In the genomic region with DNA sequence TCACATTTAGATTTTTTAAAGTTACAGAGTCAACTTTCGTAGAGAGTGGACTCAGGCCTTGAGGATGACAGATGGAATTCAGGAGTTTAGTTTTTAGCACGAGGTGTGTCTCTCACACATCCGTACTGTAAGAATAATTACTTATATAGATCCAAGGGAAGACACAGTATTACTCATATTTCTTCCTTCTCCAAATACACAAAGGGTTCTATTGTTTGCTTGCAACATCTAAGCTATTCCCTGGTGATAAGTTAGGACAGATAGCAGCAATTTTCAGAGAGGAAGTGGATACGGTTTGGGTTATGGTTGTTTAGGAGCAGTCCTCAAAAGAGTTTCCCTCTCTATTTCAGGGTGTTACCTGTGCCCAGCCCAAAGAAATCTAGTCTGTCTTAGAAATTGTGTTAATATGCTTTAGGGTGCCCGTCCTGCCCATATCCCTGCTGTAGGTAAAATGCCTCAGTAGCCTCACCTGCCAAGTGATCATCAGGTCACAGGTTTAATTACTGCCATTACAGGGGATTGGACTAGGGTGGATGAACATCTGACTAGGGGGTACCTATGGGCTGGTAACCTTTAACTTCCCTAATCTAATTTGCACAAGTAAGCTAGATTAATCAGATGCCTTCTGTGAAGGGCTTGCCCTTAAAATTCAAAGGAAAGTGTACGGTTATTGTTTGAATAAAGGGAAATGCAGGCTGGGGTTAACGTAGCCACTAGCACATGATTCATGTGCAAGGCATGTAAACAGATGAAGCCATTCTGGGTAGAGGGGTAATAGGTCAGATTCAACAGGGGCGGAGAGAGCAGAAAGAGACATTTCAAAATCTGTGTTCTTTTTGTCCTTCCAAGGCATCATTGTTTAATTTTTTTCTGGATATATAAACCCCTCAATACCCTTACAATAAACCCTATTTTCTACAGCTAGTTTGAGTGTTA, we compare ENCODE assay signal across 13 cellular contexts. TPM values are rescaled to one million over a fixed set of nuclear protein-coding genes. Genes with fewer than 3 reads are reported as not detected.
DNase-seq lines count a peak whose midpoint lies in the region; ATAC-seq and TF ChIP-seq lines count a peak whose summit lies in the region.
"Had no signal": no experiment of that assay in that cellular context is flagged by ENCODE, and none has a peak within 500 bp of the region (broad histone marks: within the 10 kb centered on the region; RNA-seq: fewer than 3 reads in every experiment).

No MANE protein-coding gene starts in this region.

- CTCF ChIA-PET in activated B cell treated with CpG ODN at 0.5 μM for 24 hours (lab: Charles Lee): interaction anchor here (0.9 kb wide), 1 partner anchor 186 kb away, joined by 3 read pairs; no protein-coding TSS in a partner anchor
- CTCF ChIA-PET in activated naive CD4-positive, alpha-beta T cell treated with anti-CD3 and anti-CD28 coated beads, Interleukin-2, amount 10 ng/mL, durations not matched to agents 7 days and 5 days (lab: Charles Lee): no interaction called here

- H3K4me3 Mint-ChIP-seq in HFFc6 (peak overlapping the region; percentile 75), activated B cell treated with CpG ODN at 0.5 μM for 24 hours (peak overlapping the region; percentile 29)
- H3K4me3 Mint-ChIP-seq in activated naive CD4-positive, alpha-beta T cell treated with anti-CD3 and anti-CD28 coated beads, Interleukin-2, amount 10 ng/mL, durations not matched to agents 7 days and 5 days: no peak overlapping the region
- H3K4me3 Mint-ChIP-seq: activated naive CD8-positive, alpha-beta T cell treated with anti-CD3 and anti-CD28 coated beads, Interleukin-2, amount 10 ng/mL, durations not matched to agents 7 days and 5 days; CD4-positive, CD25-positive, alpha-beta regulatory T cell had no signal

- intact Hi-C loops in activated B cell treated with CpG ODN at 0.5 μM for 24 hours (cut with micrococcal nuclease): loop anchor here (1.0 kb wide), 1 partner anchor 9 kb away; a partner anchor contains a TSS

- TF ChIP-seq CTCF in HFFc6 (IDR thresholded peaks at IDR 0.05) (no peak), activated B cell treated with CpG ODN at 0.5 μM for 24 hours (IDR thresholded peaks at IDR 0.05) (no peak)

- H3K4me1 Mint-ChIP-seq in HFFc6 (ENCODE audit: low read depth) (peaks cover 49% of the 10 kb centered on the region), activated B cell treated with CpG ODN at 0.5 μM for 24 hours (peaks cover 33% of the 10 kb centered on the region)
- H3K4me1 Mint-ChIP-seq in activated naive CD4-positive, alpha-beta T cell treated with anti-CD3 and anti-CD28 coated beads, Interleukin-2, amount 10 ng/mL, durations not matched to agents 7 days and 5 days: no peaks in the 10 kb centered on the region
- H3K4me1 Mint-ChIP-seq: activated naive CD8-positive, alpha-beta T cell treated with anti-CD3 and anti-CD28 coated beads, Interleukin-2, amount 10 ng/mL, durations not matched to agents 7 days and 5 days; CD4-positive, CD25-positive, alpha-beta regulatory T cell had no signal

- H3K27me3 Mint-ChIP-seq in HFFc6 (ENCODE audit: insufficient read depth) (no peaks in the 10 kb centered on the region; the same call in 1 of the 2 replicates), activated B cell treated with CpG ODN at 0.5 μM for 24 hours (no peaks in the 10 kb centered on the region)
- H3K27me3 Mint-ChIP-seq in activated naive CD4-positive, alpha-beta T cell treated with anti-CD3 and anti-CD28 coated beads, Interleukin-2, amount 10 ng/mL, durations not matched to agents 7 days and 5 days: peaks cover 36% of the 10 kb centered on the region

- H3K9me3 Mint-ChIP-seq in HFFc6: no peaks in the 10 kb centered on the region
- H3K9me3 Mint-ChIP-seq in activated B cell treated with CpG ODN at 0.5 μM for 24 hours: no peaks in the 10 kb centered on the region
- H3K9me3 Mint-ChIP-seq in activated naive CD4-positive, alpha-beta T cell treated with anti-CD3 and anti-CD28 coated beads, Interleukin-2, amount 10 ng/mL, durations not matched to agents 7 days and 5 days: no peaks in the 10 kb centered on the region

- DNase-seq in A172 (ENCODE audit: low spot score) (peak; percentile 83), HFFc6 (peak; percentile 82), activated B cell treated with CpG ODN at 0.5 μM for 24 hours (no peak), islet precursor cell (peak; percentile 58), SHP77 treated with DMSO at 0.1 percent for 48 hours (lab: John Stamatoyannopoulos, UW) (no peak), epidermal melanocyte (ENCODE audit: insufficient read length, low spot score) (no peak)
- no peak for DNase-seq in activated naive CD4-positive, alpha-beta T cell treated with anti-CD3 and anti-CD28 coated beads, Interleukin-2, amount 10 ng/mL, durations not matched to agents 7 days and 5 days
- DNase-seq: activated naive CD8-positive, alpha-beta T cell treated with anti-CD3 and anti-CD28 coated beads, Interleukin-2, amount 10 ng/mL, durations not matched to agents 7 days and 5 days; CD4-positive, CD25-positive, alpha-beta regulatory T cell; NCI-H187; retina; stimulated activated naive CD4-positive, alpha-beta T cell treated with Interleukin-2 at 50 U/mL for 16 hours had no signal

- POLR2A ChIA-PET in activated B cell treated with CpG ODN at 0.5 μM for 24 hours (lab: Charles Lee): no interaction called here

- H3K36me3 Mint-ChIP-seq in HFFc6 (ENCODE audit: low read depth) (peaks cover 4% of the 10 kb centered on the region), activated B cell treated with CpG ODN at 0.5 μM for 24 hours (ENCODE audit: low read depth) (no peaks in the 10 kb centered on the region)
- no peaks in the 10 kb centered on the region for H3K36me3 Mint-ChIP-seq in activated naive CD4-positive, alpha-beta T cell treated with anti-CD3 and anti-CD28 coated beads, Interleukin-2, amount 10 ng/mL, durations not matched to agents 7 days and 5 days
- H3K36me3 Mint-ChIP-seq: activated naive CD8-positive, alpha-beta T cell treated with anti-CD3 and anti-CD28 coated beads, Interleukin-2, amount 10 ng/mL, durations not matched to agents 7 days and 5 days; CD4-positive, CD25-positive, alpha-beta regulatory T cell had no signal

- H3K27ac Mint-ChIP-seq in HFFc6 (peak overlapping the region; percentile 84), activated B cell treated with CpG ODN at 0.5 μM for 24 hours (peak overlapping the region; percentile 21)
- H3K27ac Mint-ChIP-seq in activated naive CD4-positive, alpha-beta T cell treated with anti-CD3 and anti-CD28 coated beads, Interleukin-2, amount 10 ng/mL, durations not matched to agents 7 days and 5 days: no peak overlapping the region
- H3K27ac Mint-ChIP-seq: activated naive CD8-positive, alpha-beta T cell treated with anti-CD3 and anti-CD28 coated beads, Interleukin-2, amount 10 ng/mL, durations not matched to agents 7 days and 5 days; CD4-positive, CD25-positive, alpha-beta regulatory T cell had no signal

- ATAC-seq in activated B cell treated with CpG ODN at 0.5 μM for 24 hours (ENCODE audit: low read depth) (no peak), GM21447 (IDR thresholded peaks at IDR 0.05; ENCODE audit: unreplicated experiment) (no peak)

RNA-seq across cellular contexts. Expression of a gene that starts 8.7 kb away (rescaled TPM):
- total RNA-seq in A172 (2014; rRNA removed; shearing (Covaris generic)): 40.6 and 48.0 TPM in 2 replicates
- total RNA-seq in HFFc6 (2021; fragmentation: NEBNext Ultra II Directional; extraction: Animal tissue kit (Norgen Biotek cat#: 25700)): 10 to 100 TPM; 45.9 to 59.6 (median 55.0) TPM
- total RNA-seq in activated B cell treated with CpG ODN at 0.5 μM for 24 hours: 72.8 and 78.8 TPM in 2 replicates

Comparison
In these comparisons a context has a peak if more than half of its experiments do, and no peak if none do; other contexts are left out.
1. DNase-seq: peak in A172 (single experiment), HFFc6 (single experiment) and islet precursor cell (single experiment); none in activated B cell treated with CpG ODN at 0.5 μM for 24 hours (single experiment), SHP77 treated with DMSO at 0.1 percent for 48 hours (single experiment), activated naive CD4-positive, alpha-beta T cell treated with anti-CD3 and anti-CD28 coated beads, Interleukin-2, amount 10 ng/mL, durations not matched to agents 7 days and 5 days (single experiment) and epidermal melanocyte (single experiment).